Comparison of ENCODE assay signal across 8 cellular contexts in genomic region chr2:241508240-241508509, GRCh38.
A peak's percentile ranks its signal among the peaks of the same experiment; 100 is the strongest.
DNase-seq lines count a peak whose midpoint lies in the region; ATAC-seq lines count a peak whose summit lies in the region.

No MANE protein-coding gene starts in this region.

- peak overlapping the region; percentile 81 to 96 (median 91) for H3K4me3 ChIP-seq in BLaER1 treated with 17β-estradiol and CSF1 and Interleukin-3, amounts not matched to agents 10 nM and 100 nM
- peak overlapping the region; percentile 80 for H3K4me3 ChIP-seq in HUES48 (ENCODE audit: low read depth, low read length)

- H3K27me3 ChIP-seq in BLaER1 treated with 17β-estradiol and CSF1 and Interleukin-3, amounts not matched to agents 10 nM and 100 nM = no peaks in the 10 kb centered on the region
- H3K27me3 ChIP-seq in HUES48 (ENCODE audit: control insufficient read depth, insufficient read depth, low read length) (peaks cover 6% of the 10 kb centered on the region), layer of hippocampus (ENCODE audit: control insufficient read depth, insufficient read depth, low read length) (no peaks in the 10 kb centered on the region)

- peak; percentile 27 for ATAC-seq in GM19438 (IDR thresholded peaks at IDR 0.05; ENCODE audit: low read depth, unreplicated experiment)

- peak overlapping the region; percentile 75 to 94 (median 87) for H3K9ac ChIP-seq in BLaER1 treated with 17β-estradiol and CSF1 and Interleukin-3, amounts not matched to agents 10 nM and 100 nM
- H3K9ac ChIP-seq in HUES48 (ENCODE audit: low read depth, low read length) = no peak overlapping the region; the same call in 1 of the 2 replicates

- H3K36me3 ChIP-seq in BLaER1 treated with 17β-estradiol and CSF1 and Interleukin-3, amounts not matched to agents 10 nM and 100 nM = peaks cover 6 to 28% (median 20%) of the 10 kb centered on the region in 11 experiments; a peak in 20 of 22 replicates
- peaks cover 3% of the 10 kb centered on the region; the same call in 1 of the 2 replicates for H3K36me3 ChIP-seq in HUES48 (ENCODE audit: control insufficient read depth, insufficient read depth, low read length)

- peak in 23 of 49 donors; percentile 58 to 89 (median 76) for DNase-seq in substantia nigra (lab: John Stamatoyannopoulos, UW)
- DNase-seq in GM03348 (ENCODE audit: low spot score) = no peak
- no peak for DNase-seq in 8988T

- H3K27ac ChIP-seq in BLaER1 treated with 17β-estradiol and CSF1 and Interleukin-3, amounts not matched to agents 10 nM and 100 nM = peak overlapping the region; percentile 59 to 90 (median 84)
- peak overlapping the region; percentile 83 for H3K27ac ChIP-seq in HUES48 (ENCODE audit: low read depth, low read length)
- peak overlapping the region; percentile 66 for H3K27ac ChIP-seq in angular gyrus (ENCODE audit: low read depth, low read length)
- peak overlapping the region; percentile 86 for H3K27ac ChIP-seq in layer of hippocampus (ENCODE audit: low read depth, low read length)
- H3K27ac ChIP-seq in substantia nigra (ENCODE audit: low read depth, low read length, poor library complexity, severe bottlenecking) = peak overlapping the region; percentile 92

- peaks cover 28 to 38% (median 34%) of the 10 kb centered on the region in 10 experiments for H3K4me1 ChIP-seq in BLaER1 treated with 17β-estradiol and CSF1 and Interleukin-3, amounts not matched to agents 10 nM and 100 nM
- peaks cover 11% of the 10 kb centered on the region; the same call in 1 of the 2 replicates for H3K4me1 ChIP-seq in HUES48 (ENCODE audit: control insufficient read depth, insufficient read depth, low read length)

- H3K4me2 ChIP-seq in BLaER1 treated with 17β-estradiol and CSF1 and Interleukin-3, amounts not matched to agents 10 nM and 100 nM = peak overlapping the region; percentile 92 to 100 (median 98)

- no peaks in the 10 kb centered on the region for H3K9me3 ChIP-seq in BLaER1 treated with 17β-estradiol and CSF1 and Interleukin-3, amounts not matched to agents 10 nM and 100 nM (replicated peaks in 1 of 11)
- H3K9me3 ChIP-seq in HUES48 (ENCODE audit: control insufficient read depth, insufficient read depth, low read length) = no peaks in the 10 kb centered on the region

- H4K20me1 ChIP-seq in BLaER1 treated with 17β-estradiol and CSF1 and Interleukin-3, amounts not matched to agents 10 nM and 100 nM = peaks cover 42 to 48% (median 45%) of the 10 kb centered on the region in 11 experiments
